In the genomic region with DNA sequence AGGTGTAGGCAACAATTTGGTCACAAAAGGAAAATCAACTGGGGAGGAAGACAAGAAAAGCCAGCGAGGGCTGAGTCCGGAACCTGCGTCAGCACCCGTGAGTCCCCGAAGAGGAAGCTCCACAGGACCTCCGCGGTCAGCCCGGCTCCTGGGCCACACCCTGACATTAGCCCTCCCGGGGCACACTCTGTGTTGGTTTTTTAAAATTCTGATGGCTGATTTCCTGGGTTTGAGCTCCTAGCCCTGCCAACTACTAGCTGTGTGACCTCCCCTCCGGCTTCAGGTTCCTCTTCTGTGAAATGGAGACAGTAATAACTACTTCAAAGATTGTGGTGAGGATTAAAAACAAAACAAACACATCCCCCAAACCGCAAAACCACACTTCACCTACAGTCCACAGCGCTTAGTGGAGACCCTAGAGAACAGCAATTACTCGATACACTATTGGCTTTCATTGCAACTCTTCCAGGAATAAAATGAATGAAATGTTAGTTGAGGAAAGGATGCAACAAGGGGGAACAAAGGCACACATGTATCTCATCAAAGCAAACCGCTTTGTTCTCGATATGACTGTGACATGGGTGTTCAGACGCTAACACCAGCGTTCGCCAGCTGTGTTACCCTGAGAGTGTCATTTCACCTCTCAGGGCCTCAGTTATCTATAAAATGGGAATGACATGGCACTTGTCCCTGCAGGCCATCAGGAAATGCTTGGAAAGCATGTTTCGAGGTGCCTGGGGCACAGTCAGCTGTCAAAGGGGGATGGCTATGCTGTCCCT, we compare ENCODE assay signal across 1 cellular context.
A peak's percentile ranks its signal among the peaks of the same experiment; 100 is the strongest.
TF ChIP-seq lines count a peak whose summit lies in the region.

No MANE protein-coding gene starts in this region.

TF ChIP-seq in K562, 482 proteins besides CTCF, POLR2A, EP300 and RAD21 (continued from another document):
- TF ChIP-seq, protein P1, sequence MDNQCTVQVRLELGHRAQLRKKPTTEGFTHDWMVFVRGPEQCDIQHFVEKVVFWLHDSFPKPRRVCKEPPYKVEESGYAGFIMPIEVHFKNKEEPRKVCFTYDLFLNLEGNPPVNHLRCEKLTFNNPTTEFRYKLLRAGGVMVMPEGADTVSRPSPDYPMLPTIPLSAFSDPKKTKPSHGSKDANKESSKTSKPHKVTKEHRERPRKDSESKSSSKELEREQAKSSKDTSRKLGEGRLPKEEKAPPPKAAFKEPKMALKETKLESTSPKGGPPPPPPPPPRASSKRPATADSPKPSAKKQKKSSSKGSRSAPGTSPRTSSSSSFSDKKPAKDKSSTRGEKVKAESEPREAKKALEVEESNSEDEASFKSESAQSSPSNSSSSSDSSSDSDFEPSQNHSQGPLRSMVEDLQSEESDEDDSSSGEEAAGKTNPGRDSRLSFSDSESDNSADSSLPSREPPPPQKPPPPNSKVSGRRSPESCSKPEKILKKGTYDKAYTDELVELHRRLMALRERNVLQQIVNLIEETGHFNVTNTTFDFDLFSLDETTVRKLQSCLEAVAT (IDR thresholded peaks at IDR 0.05): peak in 1 of 2 experiments; percentile 90; a peak in 2 of 4 replicates
- peak; percentile 29; the same call in 1 of the 2 replicates for TF ChIP-seq SOX6 (IDR thresholded peaks at IDR 0.05)
- TF ChIP-seq MEIS2 (IDR thresholded peaks at IDR 0.05; ENCODE audit: partially characterized antibody): peak; percentile 8
- peak; percentile 40; the same call in 1 of the 2 replicates for TF ChIP-seq RNF2 (IDR thresholded peaks at IDR 0.05)
- TF ChIP-seq, protein P2, sequence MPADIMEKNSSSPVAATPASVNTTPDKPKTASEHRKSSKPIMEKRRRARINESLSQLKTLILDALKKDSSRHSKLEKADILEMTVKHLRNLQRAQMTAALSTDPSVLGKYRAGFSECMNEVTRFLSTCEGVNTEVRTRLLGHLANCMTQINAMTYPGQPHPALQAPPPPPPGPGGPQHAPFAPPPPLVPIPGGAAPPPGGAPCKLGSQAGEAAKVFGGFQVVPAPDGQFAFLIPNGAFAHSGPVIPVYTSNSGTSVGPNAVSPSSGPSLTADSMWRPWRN (IDR thresholded peaks at IDR 0.05; ENCODE audit: low read depth): peak; percentile 79
- 0 out of 4 replicates have a peak, but pooled peaks of 1 of the 2 experiments have one; percentile 11 for TF ChIP-seq RCOR1 (IDR thresholded peaks at IDR 0.05; ENCODE audit: borderline replicate concordance in 1 of 2, low read depth in 2 of 2, low read length in 2 of 2)
- peak in 1 of 2 experiments; percentile 69; a peak in 2 of 4 replicates for TF ChIP-seq FOXA3 (CRISPR knock-in tag; conservative IDR thresholded peaks at IDR 0.05 in 1 of 2, IDR thresholded peaks at IDR 0.05 in 1 of 2)
- TF ChIP-seq ZBTB1 (CRISPR knock-in tag; IDR thresholded peaks at IDR 0.05; ENCODE audit: borderline replicate concordance, low read depth): no peak
- TF ChIP-seq SMAD4 (CRISPR knock-in tag; conservative IDR thresholded peaks at IDR 0.05): 0 out of 2 replicates have a peak, but pooled peaks have one; percentile 18
- TF ChIP-seq ESRRA (IDR thresholded peaks at IDR 0.05; ENCODE audit: borderline replicate concordance, low read depth): peak; percentile 94; the same call in 1 of the 2 replicates
- no peak for TF ChIP-seq TGIF2 (CRISPR knock-in tag; IDR thresholded peaks at IDR 0.05)
- TF ChIP-seq NFE2 (IDR thresholded peaks at IDR 0.05; ENCODE audit: low read depth): peak; percentile 8; the same call in 1 of the 2 replicates
- TF ChIP-seq KDM1A (IDR thresholded peaks at IDR 0.05): peak; percentile 25 to 31; a peak in 2 of 4 replicates
- TF ChIP-seq, protein P3, sequence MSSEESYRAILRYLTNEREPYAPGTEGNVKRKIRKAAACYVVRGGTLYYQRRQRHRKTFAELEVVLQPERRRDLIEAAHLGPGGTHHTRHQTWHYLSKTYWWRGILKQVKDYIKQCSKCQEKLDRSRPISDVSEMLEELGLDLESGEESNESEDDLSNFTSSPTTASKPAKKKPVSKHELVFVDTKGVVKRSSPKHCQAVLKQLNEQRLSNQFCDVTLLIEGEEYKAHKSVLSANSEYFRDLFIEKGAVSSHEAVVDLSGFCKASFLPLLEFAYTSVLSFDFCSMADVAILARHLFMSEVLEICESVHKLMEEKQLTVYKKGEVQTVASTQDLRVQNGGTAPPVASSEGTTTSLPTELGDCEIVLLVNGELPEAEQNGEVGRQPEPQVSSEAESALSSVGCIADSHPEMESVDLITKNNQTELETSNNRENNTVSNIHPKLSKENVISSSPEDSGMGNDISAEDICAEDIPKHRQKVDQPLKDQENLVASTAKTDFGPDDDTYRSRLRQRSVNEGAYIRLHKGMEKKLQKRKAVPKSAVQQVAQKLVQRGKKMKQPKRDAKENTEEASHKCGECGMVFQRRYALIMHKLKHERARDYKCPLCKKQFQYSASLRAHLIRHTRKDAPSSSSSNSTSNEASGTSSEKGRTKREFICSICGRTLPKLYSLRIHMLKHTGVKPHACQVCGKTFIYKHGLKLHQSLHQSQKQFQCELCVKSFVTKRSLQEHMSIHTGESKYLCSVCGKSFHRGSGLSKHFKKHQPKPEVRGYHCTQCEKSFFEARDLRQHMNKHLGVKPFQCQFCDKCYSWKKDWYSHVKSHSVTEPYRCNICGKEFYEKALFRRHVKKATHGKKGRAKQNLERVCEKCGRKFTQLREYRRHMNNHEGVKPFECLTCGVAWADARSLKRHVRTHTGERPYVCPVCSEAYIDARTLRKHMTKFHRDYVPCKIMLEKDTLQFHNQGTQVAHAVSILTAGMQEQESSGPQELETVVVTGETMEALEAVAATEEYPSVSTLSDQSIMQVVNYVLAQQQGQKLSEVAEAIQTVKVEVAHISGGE (CRISPR knock-in tag; IDR thresholded peaks at IDR 0.05): no peak
- no peak for TF ChIP-seq GABPA (tag; conservative IDR thresholded peaks at IDR 0.05; ENCODE audit: low read depth)
